7 cellular contexts compared by ENCODE assay signal in genomic region chr2:217978536-217979150, GRCh38. TPM values are rescaled to one million over a fixed set of nuclear protein-coding genes. Genes with fewer than 3 reads are reported as not detected.
DNase-seq lines count a peak whose midpoint lies in the region; TF ChIP-seq lines count a peak whose summit lies in the region.

No MANE protein-coding gene starts in this region.

- no peaks in the 10 kb centered on the region for H3K9me3 Mint-ChIP-seq in type B pancreatic cell

- H3K4me1 ChIP-seq in adipocyte (ENCODE audit: control insufficient read depth, insufficient read depth, low read length) (peaks cover 31% of the 10 kb centered on the region), muscle layer of colon (ENCODE audit: insufficient read depth, low read length) (peaks cover 57% of the 10 kb centered on the region)

- H3K36me3 ChIP-seq in adipocyte (ENCODE audit: control insufficient read depth, insufficient read depth, low read length, severe bottlenecking) (peaks cover 55% of the 10 kb centered on the region), muscle layer of colon (ENCODE audit: insufficient read depth, low read length) (no peaks in the 10 kb centered on the region)

- no peaks in the 10 kb centered on the region for H3K27me3 ChIP-seq in adipocyte (replicated peaks; ENCODE audit: control insufficient read depth, insufficient read depth, low read length)
- no peaks in the 10 kb centered on the region for H3K27me3 ChIP-seq in muscle layer of colon (ENCODE audit: control insufficient read depth in 1 of 2, insufficient read depth in 2 of 2, low read length in 2 of 2)

- peak overlapping the region; percentile 86 for H3K27ac Mint-ChIP-seq in type B pancreatic cell

- H3K27ac ChIP-seq in muscle layer of colon (ENCODE audit: low read depth, low read length): peak overlapping the region; percentile 86

- H3K4me3 ChIP-seq in adipocyte (ENCODE audit: low read length) (no peak overlapping the region), muscle layer of colon (ENCODE audit: low read depth in 1 of 2, low read length in 2 of 2) (peak overlapping the region; percentile 61 to 62)

- TF ChIP-seq CTCF in type B pancreatic cell (conservative IDR thresholded peaks at IDR 0.05): no peak

- peaks cover 4% of the 10 kb centered on the region for H3K27me3 Mint-ChIP-seq in type B pancreatic cell

- peaks cover 10% of the 10 kb centered on the region for H3K36me3 Mint-ChIP-seq in type B pancreatic cell

- H3K9me3 ChIP-seq in adipocyte (ENCODE audit: control insufficient read depth, low read length) (no peaks in the 10 kb centered on the region), muscle layer of colon (ENCODE audit: low read length) (no peaks in the 10 kb centered on the region)

- DNase-seq in adipocyte (ENCODE audit: low read depth) (no peak), glomerular visceral epithelial cell (ENCODE audit: extremely low spot score) (peak; percentile 60), type B pancreatic cell (ENCODE audit: extremely low spot score, unreplicated experiment) (no peak), SW 1271 (lab: John Stamatoyannopoulos, UW) (no peak), T-helper 1 cell (no peak), COLO829 (ENCODE audit: low spot score) (no peak)

- peaks cover 24% of the 10 kb centered on the region for H3K4me1 Mint-ChIP-seq in type B pancreatic cell (ENCODE audit: unreplicated experiment)

- H3K9ac ChIP-seq in adipocyte (ENCODE audit: low read length) (peak overlapping the region; percentile 28), muscle layer of colon (ENCODE audit: low read length) (peak overlapping the region; percentile 68)

- peak overlapping the region; percentile 89 for H3K4me3 Mint-ChIP-seq in type B pancreatic cell

RNA-seq across cellular contexts. Expression of gene TNS1, which starts 24.2 kb away (rescaled TPM):
- total RNA-seq in type B pancreatic cell (ENCODE audit: low replicate concordance): 59.2 and 87.5 TPM in 2 replicates
